ENCODE assay signal across 8 cellular contexts in the genomic region with DNA sequence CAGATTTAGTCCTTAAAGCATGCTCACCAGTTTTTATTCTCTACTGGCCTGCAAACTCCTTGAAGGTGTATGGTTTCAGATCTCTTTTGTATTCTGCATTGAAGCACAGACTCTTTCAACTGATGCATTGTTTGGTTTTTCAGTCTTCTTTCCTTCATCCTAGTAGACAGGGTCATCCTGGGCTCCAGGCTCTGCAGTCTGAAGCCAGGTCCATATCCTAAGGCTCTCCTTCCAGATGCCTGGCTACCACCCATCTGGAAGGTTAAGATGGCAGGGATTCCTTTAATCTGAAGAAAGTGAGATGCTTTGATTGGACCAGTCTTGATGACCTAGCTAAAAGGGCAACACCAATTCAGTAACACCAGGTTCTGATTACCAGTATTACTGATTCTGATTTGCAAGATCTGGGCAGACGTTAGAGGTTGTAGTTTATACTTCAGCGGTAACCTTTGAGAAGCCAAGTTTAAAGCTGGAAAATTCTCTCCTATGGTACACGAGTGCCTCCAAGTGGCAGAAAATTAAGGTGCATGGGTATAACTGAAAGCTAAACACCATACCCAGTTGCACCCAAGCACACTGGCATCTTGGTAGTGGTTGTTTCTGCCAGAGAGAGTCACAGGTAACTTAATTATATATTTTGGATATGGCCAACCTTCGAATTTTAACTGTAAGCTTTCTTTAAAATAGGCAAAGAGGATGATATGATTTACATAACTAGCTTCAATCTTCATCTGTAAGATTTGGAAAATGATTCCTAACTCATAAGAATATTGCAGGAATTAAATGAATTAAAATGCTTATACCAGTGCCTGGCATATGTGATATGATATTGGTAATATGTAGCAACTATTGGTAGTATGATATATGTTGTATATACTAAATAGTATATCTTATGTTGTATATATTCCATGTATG.
A peak's percentile ranks its signal among the peaks of the same experiment; 100 is the strongest.
DNase-seq lines count a peak whose midpoint lies in the region; ATAC-seq and TF ChIP-seq lines count a peak whose summit lies in the region.

No MANE protein-coding gene starts in this region.

- ATAC-seq in sciatic nerve = peak; percentile 62
- ATAC-seq in HG02798 (IDR thresholded peaks at IDR 0.05; ENCODE audit: poor library complexity, unreplicated experiment) = no peak

- no peaks in the 10 kb centered on the region for H3K27me3 Mint-ChIP-seq in activated T-helper 1 cell treated with anti-CD3 and anti-CD28 coated beads, Interleukin-12 subunit alpha, Interleukin-12 subunit beta, Interleukin-2, Interleukin-4 antibody, amounts not matched to agents 30 ng/mL and 10 ng/mL and 1 ng/mL, durations not matched to agents 14 hours and 24 hours and 36 hours (ENCODE audit: insufficient read depth)

- H3K4me3 Mint-ChIP-seq in activated T-helper 1 cell treated with anti-CD3 and anti-CD28 coated beads, Interleukin-12 subunit alpha, Interleukin-12 subunit beta, Interleukin-2, Interleukin-4 antibody, amounts not matched to agents 30 ng/mL and 10 ng/mL and 1 ng/mL, durations not matched to agents 14 hours and 24 hours and 36 hours = no peak overlapping the region

- H3K36me3 Mint-ChIP-seq in activated T-helper 1 cell treated with anti-CD3 and anti-CD28 coated beads, Interleukin-12 subunit alpha, Interleukin-12 subunit beta, Interleukin-2, Interleukin-4 antibody, amounts not matched to agents 30 ng/mL and 10 ng/mL and 1 ng/mL, durations not matched to agents 14 hours and 24 hours and 36 hours (ENCODE audit: low read depth) = no peaks in the 10 kb centered on the region

- H3K4me1 Mint-ChIP-seq in activated T-helper 1 cell treated with anti-CD3 and anti-CD28 coated beads, Interleukin-12 subunit alpha, Interleukin-12 subunit beta, Interleukin-2, Interleukin-4 antibody, amounts not matched to agents 30 ng/mL and 10 ng/mL and 1 ng/mL, durations not matched to agents 14 hours and 24 hours and 36 hours (ENCODE audit: low read depth) = no peaks in the 10 kb centered on the region

- TF ChIP-seq CTCF in GM12864 (IDR thresholded peaks at IDR 0.05; ENCODE audit: low read depth, low read length, missing control alignments) = peak; percentile 20

- H3K27ac Mint-ChIP-seq in activated T-helper 1 cell treated with anti-CD3 and anti-CD28 coated beads, Interleukin-12 subunit alpha, Interleukin-12 subunit beta, Interleukin-2, Interleukin-4 antibody, amounts not matched to agents 30 ng/mL and 10 ng/mL and 1 ng/mL, durations not matched to agents 14 hours and 24 hours and 36 hours = no peak overlapping the region

- H3K9me3 Mint-ChIP-seq in activated T-helper 1 cell treated with anti-CD3 and anti-CD28 coated beads, Interleukin-12 subunit alpha, Interleukin-12 subunit beta, Interleukin-2, Interleukin-4 antibody, amounts not matched to agents 30 ng/mL and 10 ng/mL and 1 ng/mL, durations not matched to agents 14 hours and 24 hours and 36 hours = no peaks in the 10 kb centered on the region

- intact Hi-C loops in sciatic nerve (cut with DNase I) = no loop called here
- intact Hi-C loops in activated T-helper 1 cell treated with anti-CD3 and anti-CD28 coated beads, Interleukin-12 subunit alpha, Interleukin-12 subunit beta, Interleukin-2, Interleukin-4 antibody, amounts not matched to agents 30 ng/mL and 10 ng/mL and 1 ng/mL, durations not matched to agents 14 hours and 24 hours and 36 hours (cut with micrococcal nuclease) = no loop called here

- DNase-seq in GM12864 (ENCODE audit: low read depth) = no peak
- peak; percentile 40 for DNase-seq in KG1 (lab: John Stamatoyannopoulos, UW)
- DNase-seq in SHP77 (lab: John Stamatoyannopoulos, UW) = peak; percentile 26 to 65
- DNase-seq in globus pallidus (ENCODE audit: low spot score) = peak; percentile 56
- no peak for DNase-seq in sciatic nerve (ENCODE audit: low spot score)
- no peak for DNase-seq in activated T-helper 1 cell treated with anti-CD3 and anti-CD28 coated beads, Interleukin-12 subunit alpha, Interleukin-12 subunit beta, Interleukin-2, Interleukin-4 antibody, amounts not matched to agents 30 ng/mL and 10 ng/mL and 1 ng/mL, durations not matched to agents 14 hours and 24 hours and 36 hours (ENCODE audit: low spot score)
- no peak for DNase-seq in T-helper 9 cell

- H3K4me3 ChIP-seq in GM12864 (ENCODE audit: low read depth, low read length) = no peak overlapping the region

Comparison
In these comparisons a context has a peak if more than half of its experiments do, and no peak if none do; other contexts are left out.
1. DNase-seq: peak in KG1 (single experiment), SHP77 (2 of 2) and globus pallidus (single experiment); none in GM12864 (single experiment), sciatic nerve (single experiment), activated T-helper 1 cell treated with anti-CD3 and anti-CD28 coated beads, Interleukin-12 subunit alpha, Interleukin-12 subunit beta, Interleukin-2, Interleukin-4 antibody, amounts not matched to agents 30 ng/mL and 10 ng/mL and 1 ng/mL, durations not matched to agents 14 hours and 24 hours and 36 hours (single experiment) and T-helper 9 cell (single experiment).